ENCODE assay signal across 8 cellular contexts in genomic region chr13:27171830-27172494, GRCh38. TPM values are rescaled to one million over a fixed set of nuclear protein-coding genes. Genes with fewer than 3 reads are reported as not detected.
A peak's percentile ranks its signal among the peaks of the same experiment; 100 is the strongest.
DNase-seq lines count a peak whose midpoint lies in the region; ATAC-seq, FAIRE-seq and TF ChIP-seq lines count a peak whose summit lies in the region.

No MANE protein-coding gene starts in this region.

- H3K4me3 ChIP-seq in gastroesophageal sphincter = peak overlapping the region; percentile 46 to 96
- peak overlapping the region; percentile 86 for H3K4me3 ChIP-seq in suprapubic skin

- H3K9me3 Mint-ChIP-seq in activated naive CD4-positive, alpha-beta T cell treated with anti-CD3 and anti-CD28 coated beads, Interleukin-2, amount 10 ng/mL, durations not matched to agents 7 days and 5 days = no peaks in the 10 kb centered on the region

- peak overlapping the region; percentile 78 for H3K4me3 Mint-ChIP-seq in activated naive CD4-positive, alpha-beta T cell treated with anti-CD3 and anti-CD28 coated beads, Interleukin-2, amount 10 ng/mL, durations not matched to agents 7 days and 5 days

- H3K27ac ChIP-seq in gastroesophageal sphincter = peak overlapping the region; percentile 68 to 99 (median 96)
- peak overlapping the region; percentile 94 for H3K27ac ChIP-seq in suprapubic skin

- H3K4me1 ChIP-seq in gastroesophageal sphincter (peaks cover 15 to 45% (median 25%) of the 10 kb centered on the region in 3 donors), suprapubic skin (peaks cover 51% of the 10 kb centered on the region)

- H3K36me3 Mint-ChIP-seq in activated naive CD4-positive, alpha-beta T cell treated with anti-CD3 and anti-CD28 coated beads, Interleukin-2, amount 10 ng/mL, durations not matched to agents 7 days and 5 days = peaks cover 2% of the 10 kb centered on the region

- peaks cover 44% of the 10 kb centered on the region for H3K4me1 Mint-ChIP-seq in activated naive CD4-positive, alpha-beta T cell treated with anti-CD3 and anti-CD28 coated beads, Interleukin-2, amount 10 ng/mL, durations not matched to agents 7 days and 5 days

- H3K36me3 ChIP-seq in gastroesophageal sphincter = no peaks in the 10 kb centered on the region
- H3K36me3 ChIP-seq in suprapubic skin = no peaks in the 10 kb centered on the region

- DNase-seq in GM04503 (ENCODE audit: low read depth) (peak; percentile 51), H54 (ENCODE audit: insufficient read length, low spot score) (peak; percentile 74), M059J (ENCODE audit: low read depth) (peak; percentile 84), SK-MEL-5 (ENCODE audit: low read depth, low spot score) (peak; percentile 90), occipital lobe (lab: John Stamatoyannopoulos, UW) (peak; percentile 80), suprapubic skin (ENCODE audit: low spot score in 2 of 2) (peak; percentile 90 to 93)
- DNase-seq in activated naive CD4-positive, alpha-beta T cell treated with anti-CD3 and anti-CD28 coated beads, Interleukin-2, amount 10 ng/mL, durations not matched to agents 7 days and 5 days = peak; percentile 94

- in situ Hi-C loops in SK-MEL-5 (cut with HindIII; ENCODE audit: low pct_unique_long_range_greater_than_20kb, low sequenced_read_pairs) = no loop called here

- WGBS in gastroesophageal sphincter (ENCODE audit: low coverage in 1 of 2), 2 donors = 0 to 4% methylated on average over 5 to 7 of the region's 73 CpGs
- 0% methylated on average over 31 of the region's 73 CpGs for WGBS in suprapubic skin

- CTCF ChIA-PET in activated naive CD4-positive, alpha-beta T cell treated with anti-CD3 and anti-CD28 coated beads, Interleukin-2, amount 10 ng/mL, durations not matched to agents 7 days and 5 days (lab: Charles Lee) = interaction anchor here (1.0 kb wide), 1 partner anchor 178 kb away, joined by 3 read pairs; no protein-coding TSS in a partner anchor

- no peak for TF ChIP-seq POLR2A in H54 (IDR thresholded peaks at IDR 0.05; ENCODE audit: low read depth, low read length)
- TF ChIP-seq POLR2A in gastroesophageal sphincter (IDR thresholded peaks at IDR 0.05) = no peak
- no peak for TF ChIP-seq POLR2A in suprapubic skin (IDR thresholded peaks at IDR 0.05)

- TF ChIP-seq CTCF in gastroesophageal sphincter (IDR thresholded peaks at IDR 0.05) (peak in 3 of 4 experiments; percentile 1 to 68 (median 12)), suprapubic skin (IDR thresholded peaks at IDR 0.05) (no peak)

- H3K27me3 ChIP-seq in gastroesophageal sphincter = no peaks in the 10 kb centered on the region
- no peaks in the 10 kb centered on the region for H3K27me3 ChIP-seq in suprapubic skin

- H3K9me3 ChIP-seq in gastroesophageal sphincter = no peaks in the 10 kb centered on the region
- H3K9me3 ChIP-seq in suprapubic skin = no peaks in the 10 kb centered on the region

- no peaks in the 10 kb centered on the region for H3K27me3 Mint-ChIP-seq in activated naive CD4-positive, alpha-beta T cell treated with anti-CD3 and anti-CD28 coated beads, Interleukin-2, amount 10 ng/mL, durations not matched to agents 7 days and 5 days

- peak overlapping the region; percentile 90 for H3K27ac Mint-ChIP-seq in activated naive CD4-positive, alpha-beta T cell treated with anti-CD3 and anti-CD28 coated beads, Interleukin-2, amount 10 ng/mL, durations not matched to agents 7 days and 5 days

- no peak for FAIRE-seq in H54 (lab: Jason Lieb, UNC)

- TF ChIP-seq EP300 in gastroesophageal sphincter (IDR thresholded peaks at IDR 0.05) (no peak), suprapubic skin (IDR thresholded peaks at IDR 0.05) (no peak)

- ATAC-seq in gastroesophageal sphincter = peak; percentile 97

RNA-seq across cellular contexts. Expression of gene USP12, which starts 0.4 kb away (rescaled TPM):
- total RNA-seq in M059J (2014; rRNA removed; shearing (Covaris generic)) = 17.9 and 30.1 TPM in 2 replicates
- 20.7 and 25.8 TPM in 2 replicates for total RNA-seq in SK-MEL-5 (2014; rRNA removed; shearing (Covaris generic))
- 20.8 and 31.6 TPM in 2 replicates for polyA plus RNA-seq in SK-MEL-5 (2015; cell fraction: cytosol; rRNA removed)
- 24.2 and 24.7 TPM in 2 replicates for polyA plus RNA-seq in SK-MEL-5 (2015; cell fraction: nucleus; rRNA removed)
- total RNA-seq in gastroesophageal sphincter (100 to 1,000 TPM in 1 of 4 donors, 10 to 100 TPM in 3; 55.7 to 116 (median 78.8) TPM), occipital lobe (67.4 TPM), suprapubic skin (10 to 100 TPM; 26.4 to 50.7 (median 31.7) TPM)

Comparison
In these comparisons a context has a peak if more than half of its experiments do, and no peak if none do; other contexts are left out.
1. Peak in every context shown above with its lines: DNase-seq, ATAC-seq, H3K4me3 ChIP-seq and H3K27ac ChIP-seq.
2. CTCF ChIP-seq: peak in gastroesophageal sphincter (3 of 4); none in suprapubic skin (0 of 2).